ENCODE assay signal across 20 cellular contexts in the genomic region with DNA sequence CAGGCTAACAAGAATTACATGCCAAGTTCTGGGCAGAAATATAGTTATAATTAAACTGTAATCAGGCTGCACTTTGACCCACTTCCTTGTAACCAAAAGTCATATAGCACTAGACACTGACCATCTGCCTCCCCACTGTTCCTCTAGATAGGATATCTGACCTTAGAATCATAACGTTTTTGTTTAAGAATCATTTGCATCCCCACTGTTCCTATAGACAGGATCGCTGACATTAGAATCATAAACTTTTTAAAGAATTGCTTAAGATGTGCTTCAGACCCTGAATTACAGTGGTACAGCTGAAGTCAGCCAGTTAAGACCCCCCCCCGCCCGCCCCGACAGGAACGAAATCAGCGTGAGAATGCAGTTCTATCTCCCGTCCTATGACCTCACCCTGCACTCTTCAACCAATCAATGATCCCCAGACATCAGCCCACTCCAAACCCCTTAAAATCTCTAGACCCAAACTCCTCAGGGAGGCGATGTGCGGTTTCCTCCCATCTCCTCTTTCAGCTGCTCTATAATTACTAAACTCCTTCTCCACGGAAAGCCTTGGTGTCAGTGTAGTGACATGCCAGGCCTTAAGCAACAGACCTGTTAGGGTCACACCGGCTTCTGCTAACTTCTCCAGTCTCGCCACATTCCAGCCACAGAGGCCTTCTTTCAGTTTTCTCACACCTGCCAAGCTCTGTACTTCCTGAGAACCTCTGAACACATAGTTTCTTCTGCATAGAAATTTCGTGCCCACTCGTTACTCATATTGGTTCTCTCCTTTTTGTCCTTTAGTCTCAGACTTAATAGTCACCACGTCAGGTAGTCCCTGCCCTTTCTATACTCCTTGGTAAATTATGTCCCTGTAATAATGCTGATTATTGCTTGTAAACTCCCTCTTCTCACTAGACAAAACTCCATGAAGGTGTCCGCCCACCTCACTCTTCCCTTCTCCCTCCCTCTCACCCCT.
DNase-seq lines count a peak whose midpoint lies in the region; ATAC-seq and TF ChIP-seq lines count a peak whose summit lies in the region.
"Had no signal": no experiment of that assay in that cellular context is flagged by ENCODE, and none has a peak within 500 bp of the region (broad histone marks: within the 10 kb centered on the region; RNA-seq: fewer than 3 reads in every experiment).

No MANE protein-coding gene starts in this region.

- peaks cover 12% of the 10 kb centered on the region; the same call in 1 of the 2 replicates for H3K36me3 ChIP-seq in DND-41 (ENCODE audit: insufficient read depth, low read length)
- H3K36me3 ChIP-seq: esophagus muscularis mucosa had no signal

- peaks cover 20% of the 10 kb centered on the region for H3K4me1 ChIP-seq in DND-41 (ENCODE audit: insufficient read depth, low read length)

- no peaks in the 10 kb centered on the region for H3K27me3 ChIP-seq in DND-41 (ENCODE audit: insufficient read depth, low read length, poor library complexity)
- H3K27me3 ChIP-seq: esophagus muscularis mucosa had no signal

- peaks cover 32% of the 10 kb centered on the region; the same call in 1 of the 2 replicates for H3K79me2 ChIP-seq in DND-41 (ENCODE audit: insufficient read depth, low read length)

- TF ChIP-seq CTCF in DND-41 (IDR thresholded peaks at IDR 0.05; ENCODE audit: borderline replicate concordance, extremely low read depth, low read length, poor library complexity, severe bottlenecking) (no peak), glutamatergic neuron (IDR thresholded peaks at IDR 0.05; ENCODE audit: partially characterized antibody, unreplicated experiment) (no peak), natural killer cell (IDR thresholded peaks at IDR 0.05) (no peak)

- ATAC-seq in DND-41 (ENCODE audit: insufficient read depth, low read depth) = peak; percentile 95
- peak; percentile 77 to 93 (median 81) for ATAC-seq in natural killer cell
- ATAC-seq in GM18519 (IDR thresholded peaks at IDR 0.05; ENCODE audit: low FRiP score, unreplicated experiment) = no peak
- no peak for ATAC-seq in HG03159 (IDR thresholded peaks at IDR 0.05; ENCODE audit: unreplicated experiment)
- ATAC-seq: PC-3 had no signal

- H3K4me2 ChIP-seq in DND-41 (ENCODE audit: insufficient read depth, low read length) = peak overlapping the region; percentile 51

- no peaks in the 10 kb centered on the region for H3K9me3 ChIP-seq in DND-41 (ENCODE audit: insufficient read depth, low read length, severe bottlenecking)
- H3K9me3 ChIP-seq: esophagus muscularis mucosa had no signal

- H3K27ac Mint-ChIP-seq in glutamatergic neuron (ENCODE audit: unreplicated experiment) (peak overlapping the region; percentile 81), natural killer cell (peak overlapping the region; percentile 39 to 84)
- H3K27ac Mint-ChIP-seq: activated naive CD4-positive, alpha-beta T cell treated with anti-CD3 and anti-CD28 coated beads, Interleukin-2, amount 50 U/mL, for 24 hours; brain; HFFc6 had no signal

- H3K4me3 ChIP-seq in DND-41 (ENCODE audit: low read depth in 1 of 2, low read length in 2 of 2) = peak overlapping the region in 1 of 2 experiments; percentile 37; a peak in 2 of 4 replicates
- H3K4me3 ChIP-seq: esophagus muscularis mucosa had no signal

- intact Hi-C loops in natural killer cell (cut with micrococcal nuclease) = no loop called here

- peaks cover 23% of the 10 kb centered on the region for H3K4me1 Mint-ChIP-seq in glutamatergic neuron (ENCODE audit: low read depth, unreplicated experiment)
- H3K4me1 Mint-ChIP-seq in natural killer cell = peaks cover 35 to 43% of the 10 kb centered on the region in 2 donors

- H3K4me3 Mint-ChIP-seq in glutamatergic neuron (ENCODE audit: unreplicated experiment) (peak overlapping the region; percentile 50), natural killer cell (peak overlapping the region; percentile 7)
- H3K4me3 Mint-ChIP-seq: activated naive CD4-positive, alpha-beta T cell treated with anti-CD3 and anti-CD28 coated beads, Interleukin-2, amount 50 U/mL, for 24 hours; brain; HFFc6 had no signal

- H3K9me3 Mint-ChIP-seq in glutamatergic neuron (ENCODE audit: unreplicated experiment) (peaks cover 7% of the 10 kb centered on the region), natural killer cell (no peaks in the 10 kb centered on the region)
- H3K9me3 Mint-ChIP-seq: activated naive CD4-positive, alpha-beta T cell treated with anti-CD3 and anti-CD28 coated beads, Interleukin-2, amount 50 U/mL, for 24 hours; HFFc6 had no signal

- no peaks in the 10 kb centered on the region for H3K36me3 Mint-ChIP-seq in glutamatergic neuron (ENCODE audit: unreplicated experiment)
- H3K36me3 Mint-ChIP-seq in natural killer cell = no peaks in the 10 kb centered on the region

- H3K27ac ChIP-seq in DND-41 (ENCODE audit: low read length) = peak overlapping the region; percentile 79
- H3K27ac ChIP-seq: esophagus muscularis mucosa had no signal

- H3K9ac ChIP-seq in DND-41 (ENCODE audit: low read depth, low read length) = peak overlapping the region; percentile 40

- DNase-seq in DND-41 (peak; percentile 72), OCI-M1 (lab: John Stamatoyannopoulos, UW) (peak; percentile 96), glutamatergic neuron (peak; percentile 61), natural killer cell (no peak), HT-29 (ENCODE audit: low spot score) (no peak), NCI-H82 treated with DMSO at 0.1 percent for 48 hours (lab: John Stamatoyannopoulos, UW; ENCODE audit: unreplicated experiment) (no peak)
- DNase-seq: activated CD4-positive, alpha-beta T cell treated with anti-CD3 and anti-CD28 coated beads for 4 hours; head of caudate nucleus; HFFc6; NCI-H187; NCI-H524 treated with DMSO at 0.1 percent for 48 hours; occipital lobe; PC-3; stimulated activated CD4-positive, alpha-beta T cell treated with anti-CD3 and anti-CD28 coated beads, Interleukin-4, amount 100 ng/mL, for 1 hour; T-helper 9 cell had no signal

- 0 out of 2 replicates have a peak, but pooled peaks cover 3% of the 10 kb centered on the region for H4K20me1 ChIP-seq in DND-41 (ENCODE audit: insufficient read depth, low read length)

- no peak overlapping the region for H2AFZ ChIP-seq in DND-41 (ENCODE audit: low read depth, low read length)

- H3K27me3 Mint-ChIP-seq in glutamatergic neuron (ENCODE audit: unreplicated experiment) = no peaks in the 10 kb centered on the region
- H3K27me3 Mint-ChIP-seq in natural killer cell (ENCODE audit: low read depth in 2 of 2) = no peaks in the 10 kb centered on the region
- H3K27me3 Mint-ChIP-seq: activated naive CD4-positive, alpha-beta T cell treated with anti-CD3 and anti-CD28 coated beads, Interleukin-2, amount 50 U/mL, for 24 hours; brain had no signal

Comparison
In these comparisons a context has a peak if more than half of its experiments do, and no peak if none do; other contexts are left out.
1. ATAC-seq: peak in DND-41 (single experiment) and natural killer cell (3 of 3); none in GM18519 (single experiment) and HG03159 (single experiment).
2. DNase-seq: peak in DND-41 (single experiment), OCI-M1 (single experiment) and glutamatergic neuron (single experiment); none in natural killer cell (single experiment), HT-29 (single experiment) and NCI-H82 treated with DMSO at 0.1 percent for 48 hours (single experiment).